8 cellular contexts compared by ENCODE assay signal in genomic region chr13:36920612-36921185, GRCh38. TPM values are rescaled to one million over a fixed set of nuclear protein-coding genes. Genes with fewer than 3 reads are reported as not detected.
DNase-seq lines count a peak whose midpoint lies in the region; ATAC-seq and TF ChIP-seq lines count a peak whose summit lies in the region.

No MANE protein-coding gene starts in this region.

- no peaks in the 10 kb centered on the region for H3K36me3 Mint-ChIP-seq in activated T-cell treated with anti-CD3 and anti-CD28 coated beads, Interleukin-2, amount 50 U/mL, for 4 hours (ENCODE audit: insufficient read depth)

- WGBS in lower leg skin, 2 donors, result 48 to 50% methylated on average over 11 of the region's 11 CpGs
- WGBS in transverse colon (ENCODE audit: low coverage in 1 of 2), 2 donors, result 34 to 49% methylated on average over 3 to 8 of the region's 11 CpGs

- no peaks in the 10 kb centered on the region for H3K9me2 ChIP-seq in MM.1S (replicated peaks; ENCODE audit: insufficient read depth, low read length)

- H3K27ac ChIP-seq in transverse colon (peak overlapping the region; percentile 80 to 85 (median 82)), MM.1S (ENCODE audit: low read length) (no peak overlapping the region)

- peaks cover 5% of the 10 kb centered on the region for H3K4me1 Mint-ChIP-seq in activated T-cell treated with anti-CD3 and anti-CD28 coated beads, Interleukin-2, amount 50 U/mL, for 4 hours (ENCODE audit: low read depth)

- H3K36me3 ChIP-seq in adipocyte (ENCODE audit: control insufficient read depth, insufficient read depth, low read length, severe bottlenecking) (no peaks in the 10 kb centered on the region), transverse colon (no peaks in the 10 kb centered on the region), MM.1S (replicated peaks; ENCODE audit: insufficient read depth, low read length) (no peaks in the 10 kb centered on the region)

- no peaks in the 10 kb centered on the region for H3K9me3 ChIP-seq in adipocyte (ENCODE audit: control insufficient read depth, low read length)
- H3K9me3 ChIP-seq in transverse colon, result no peaks in the 10 kb centered on the region
- no peaks in the 10 kb centered on the region for H3K9me3 ChIP-seq in MM.1S (replicated peaks; ENCODE audit: insufficient read depth, low read length)

- no peak for ATAC-seq in activated T-cell treated with anti-CD3 and anti-CD28 coated beads, Interleukin-2, amount 50 U/mL, for 4 hours
- no peak for ATAC-seq in GM21515 (IDR thresholded peaks at IDR 0.05; ENCODE audit: unreplicated experiment)
- no peak for ATAC-seq in esophagus mucosa

- no peaks in the 10 kb centered on the region for H3K9me3 Mint-ChIP-seq in activated T-cell treated with anti-CD3 and anti-CD28 coated beads, Interleukin-2, amount 50 U/mL, for 4 hours

- H3K4me1 ChIP-seq in adipocyte (ENCODE audit: control insufficient read depth, insufficient read depth, low read length), result peaks cover 11% of the 10 kb centered on the region
- H3K4me1 ChIP-seq in transverse colon, result peaks cover 7 to 51% (median 33%) of the 10 kb centered on the region in 4 donors
- no peaks in the 10 kb centered on the region for H3K4me1 ChIP-seq in MM.1S (ENCODE audit: low read length)

- H3K4me2 ChIP-seq in MM.1S (ENCODE audit: low read depth, low read length), result no peak overlapping the region

- TF ChIP-seq EP300 in transverse colon (IDR thresholded peaks at IDR 0.05; ENCODE audit: low read depth), result no peak

- peaks cover 53% of the 10 kb centered on the region for H3K27me3 Mint-ChIP-seq in activated T-cell treated with anti-CD3 and anti-CD28 coated beads, Interleukin-2, amount 50 U/mL, for 4 hours (ENCODE audit: low read depth)

- no peak for DNase-seq in activated T-cell treated with anti-CD3 and anti-CD28 coated beads, Interleukin-2, amount 50 U/mL, for 4 hours
- no peak for DNase-seq in activated T-cell treated with anti-CD3 and anti-CD28 coated beads, Interleukin-2, amount 50 U/mL, for 1 hour
- DNase-seq in adipocyte (ENCODE audit: low read depth) (peak; percentile 15), lower leg skin (ENCODE audit: low spot score in 2 of 2) (no peak), transverse colon (no peak), MM.1S (no peak)

- H3K9ac ChIP-seq in adipocyte (ENCODE audit: low read length) (peak overlapping the region; percentile 54), MM.1S (ENCODE audit: low read length) (no peak overlapping the region)

- peak overlapping the region; percentile 63 for H3K4me3 ChIP-seq in adipocyte (ENCODE audit: low read length)
- H3K4me3 ChIP-seq in lower leg skin (ENCODE audit: low read depth, poor library complexity, severe bottlenecking), result peak overlapping the region; percentile 14
- peak overlapping the region; percentile 39 to 85 (median 54) for H3K4me3 ChIP-seq in transverse colon
- no peak overlapping the region for H3K4me3 ChIP-seq in MM.1S (ENCODE audit: low read length)

- TF ChIP-seq POLR2A in lower leg skin (IDR thresholded peaks at IDR 0.05), result no peak
- TF ChIP-seq POLR2A in transverse colon (IDR thresholded peaks at IDR 0.05), result no peak

- no peaks in the 10 kb centered on the region for H3F3A ChIP-seq in MM.1S (ENCODE audit: insufficient read depth, low read length)

- in situ Hi-C loops in transverse colon (cut with MboI; ENCODE audit: low pct_ligation_motif_present in 1 of 4, low pct_unique_long_range_greater_than_20kb in 1 of 4, low sequenced_read_pairs in 3 of 4), result no loop called here

- TF ChIP-seq CTCF in lower leg skin (IDR thresholded peaks at IDR 0.05) (no peak), transverse colon (IDR thresholded peaks at IDR 0.05) (no peak), MM.1S (IDR thresholded peaks at IDR 0.05; ENCODE audit: low read length) (no peak)

- no peaks in the 10 kb centered on the region for H4K20me1 ChIP-seq in MM.1S (ENCODE audit: insufficient read depth, low read length)

- H3K27me3 ChIP-seq in adipocyte (replicated peaks; ENCODE audit: control insufficient read depth, insufficient read depth, low read length) (no peaks in the 10 kb centered on the region), transverse colon (peaks cover 5% of the 10 kb centered on the region), MM.1S (replicated peaks; ENCODE audit: insufficient read depth, low read length) (no peaks in the 10 kb centered on the region; the same call in 1 of the 2 replicates)

- H2AFZ ChIP-seq in MM.1S (ENCODE audit: low read length), result no peak overlapping the region

- no peaks in the 10 kb centered on the region for H3K79me2 ChIP-seq in MM.1S (ENCODE audit: low read length)

- intact Hi-C loops in lower leg skin (cut with DNase I; ENCODE audit: low total_unique reads), result no loop called here
- intact Hi-C loops in transverse colon (cut with DNase I; ENCODE audit: low total_unique reads), result no loop called here

- peak overlapping the region; percentile 63 for H3K4me3 Mint-ChIP-seq in activated T-cell treated with anti-CD3 and anti-CD28 coated beads, Interleukin-2, amount 50 U/mL, for 4 hours

RNA-seq across cellular contexts. Expression of gene SMAD9, which starts 0.7 kb away (rescaled TPM):
- not detected for total RNA-seq in activated T-cell treated with anti-CD3 and anti-CD28 coated beads, Interleukin-2, amount 50 U/mL, for 4 hours
- total RNA-seq in lower leg skin (1 to 10 TPM; 1.4 to 4.4 (median 2.2) TPM), transverse colon (10 to 100 TPM in 2 of 4 donors, 1 to 10 TPM in 2; 4.0 to 19.8 (median 9.8) TPM), esophagus mucosa (0.68 TPM)
